Comparison of ENCODE assay signal across 1 cellular context in the genomic region with DNA sequence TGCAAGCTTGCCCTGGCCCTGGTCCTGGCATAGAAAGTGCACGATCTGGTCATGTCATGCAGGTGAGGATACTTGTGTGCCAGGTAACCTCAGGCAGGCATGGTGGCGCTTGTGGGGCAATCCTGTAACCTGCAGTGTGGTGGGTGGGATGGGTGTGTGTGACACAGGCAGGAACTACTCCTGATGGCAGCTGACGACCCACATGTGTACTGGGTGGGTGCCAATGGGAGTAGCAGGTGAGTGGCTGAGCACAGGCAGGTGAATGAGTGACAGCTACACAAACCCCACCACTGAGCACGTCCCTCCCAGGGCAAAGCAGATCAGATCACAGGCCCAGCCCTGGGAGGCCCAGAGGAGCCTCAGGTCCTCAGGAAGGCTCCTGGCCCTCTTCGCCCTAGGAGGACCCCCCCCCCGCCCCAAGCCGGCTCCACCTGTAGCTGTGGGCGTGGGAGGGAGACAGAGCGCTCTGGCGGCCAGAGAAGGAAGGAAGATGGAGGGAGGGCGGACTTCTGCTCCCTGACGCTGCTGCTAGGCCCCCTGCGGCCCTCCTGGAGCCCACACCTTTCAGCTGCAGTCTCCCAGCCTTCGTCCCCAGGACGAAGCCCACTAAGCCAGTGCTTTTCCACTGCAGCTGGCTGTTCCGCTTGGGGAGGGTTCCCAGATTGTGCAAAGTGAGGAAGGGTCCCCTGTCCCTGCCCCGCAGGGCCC.
TF ChIP-seq lines count a peak whose summit lies in the region.

No MANE protein-coding gene starts in this region.

TF ChIP-seq in neural cell, 6 proteins besides CTCF, POLR2A, EP300 and RAD21 (continued from another document):
- TF ChIP-seq REST (IDR thresholded peaks at IDR 0.05; ENCODE audit: borderline replicate concordance), result no peak
- TF ChIP-seq MXI1 (conservative IDR thresholded peaks at IDR 0.05; ENCODE audit: poor library complexity, severe bottlenecking), result no peak
- TF ChIP-seq EZH2 (IDR thresholded peaks at IDR 0.05; ENCODE audit: borderline replicate concordance, insufficient read depth, low read length, poor library complexity, severe bottlenecking), result no peak
